26 cellular contexts compared by ENCODE assay signal in the genomic region with DNA sequence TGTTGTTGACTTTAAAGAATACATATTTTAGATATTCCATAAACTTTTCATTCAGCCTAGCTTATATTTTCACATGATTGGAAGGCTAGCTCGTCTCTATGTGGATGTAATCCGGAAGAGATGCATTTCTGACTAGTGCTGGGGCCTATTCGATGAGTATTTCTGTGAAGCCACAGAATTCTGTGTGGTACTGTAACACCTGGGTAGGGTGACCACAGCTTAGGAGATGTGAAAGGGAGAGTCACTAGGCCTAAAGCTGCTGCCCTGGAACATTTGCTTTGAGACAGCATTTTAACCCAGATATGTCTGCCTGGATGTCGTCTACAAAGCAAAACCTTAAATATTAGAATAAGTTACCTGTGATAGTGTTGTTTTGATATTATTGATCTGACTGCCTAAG.
"Had no signal": no experiment of that assay in that cellular context is flagged by ENCODE, and none has a peak within 500 bp of the region (broad histone marks: within the 10 kb centered on the region; RNA-seq: fewer than 3 reads in every experiment).

No MANE protein-coding gene starts in this region.

- H3K4me3 ChIP-seq: left lung, lower lobe of right lung, ovary, right atrium auricular region, right lobe of liver, smooth muscle cell, stomach, thoracic aorta, tibial artery, upper lobe of right lung had no signal

- H3K9me3 Mint-ChIP-seq: immature natural killer cell; natural killer cell treated with Interleukin-12 subunit alpha and Interleukin-12 subunit beta and Interleukin-15 and Interleukin-18, amount 100 ng/mL, for 72 hours; stimulated activated naive B cell treated with anti-CD40 and anti-IgM and Interleukin-4, amounts not matched to agents 10 μg/mL and 1 μg/mL and 100 μg/mL, for 72 hours had no signal

- H3K27ac ChIP-seq: left lung, lower lobe of right lung, ovary, right atrium auricular region, right lobe of liver, stomach, thoracic aorta, tibial artery, upper lobe of right lung had no signal

- DNase-seq: hypothalamus; immature natural killer cell; kidney; left colon; left lung; lower lobe of right lung; mammary epithelial cell; mesenchymal stem cell; naive thymus-derived CD4-positive, alpha-beta T cell; ovary; right lobe of liver; stimulated activated CD4-positive, alpha-beta T cell treated with anti-CD3 and anti-CD28 coated beads, Interleukin-1b, Interleukin-23, amount 100 ng/mL, for 48 hours; stimulated activated CD4-positive, alpha-beta T cell treated with anti-CD3 and anti-CD28 coated beads, Interleukin-2, amount 100 ng/mL, for 48 hours; stimulated activated CD4-positive, alpha-beta T cell treated with anti-CD3 and anti-CD28 coated beads, Interleukin-4, amount 100 ng/mL, for 4 hours; stimulated activated CD8-positive, alpha-beta memory T cell treated with anti-CD3 and anti-CD28 coated beads, Interleukin-4, amount 100 ng/mL, for 48 hours; stimulated activated naive B cell treated with anti-CD40 and anti-IgM and Interleukin-4, amounts not matched to agents 10 μg/mL and 1 μg/mL and 100 μg/mL, for 72 hours; stimulated activated naive CD8-positive, alpha-beta T cell treated with anti-CD3 and anti-CD28 coated beads, Interleukin-15, Interleukin-2, amounts not matched to agents 100 U/mL and 50 U/mL, for 24 hours; stomach; tibial artery; trophoblast cell; upper lobe of right lung had no signal

- H3K36me3 ChIP-seq: ovary had no signal

- H3K4me2 ChIP-seq: smooth muscle cell had no signal

- H3K4me1 ChIP-seq: left lung, lower lobe of right lung, right atrium auricular region, right lobe of liver, tibial artery, upper lobe of right lung had no signal

- H3K27ac Mint-ChIP-seq: immature natural killer cell; naive thymus-derived CD4-positive, alpha-beta T cell; natural killer cell treated with Interleukin-12 subunit alpha and Interleukin-12 subunit beta and Interleukin-15 and Interleukin-18, amount 100 ng/mL, for 72 hours; progenitor cell of endocrine pancreas; stimulated activated naive B cell treated with anti-CD40 and anti-IgM and Interleukin-4, amounts not matched to agents 10 μg/mL and 1 μg/mL and 100 μg/mL, for 72 hours had no signal

- ATAC-seq: left colon; left lung; lower lobe of right lung; naive thymus-derived CD4-positive, alpha-beta T cell; right lobe of liver; stimulated activated naive B cell treated with anti-CD40 and anti-IgM and Interleukin-4, amounts not matched to agents 10 μg/mL and 1 μg/mL and 100 μg/mL, for 72 hours; stimulated activated naive CD8-positive, alpha-beta T cell treated with anti-CD3 and anti-CD28 coated beads, Interleukin-15, Interleukin-2, amounts not matched to agents 100 U/mL and 50 U/mL, for 24 hours; upper lobe of right lung had no signal

- H3K27me3 ChIP-seq: left lung, ovary, right atrium auricular region, right lobe of liver, stomach, tibial artery, upper lobe of right lung had no signal

- H3K4me3 Mint-ChIP-seq: immature natural killer cell; naive thymus-derived CD4-positive, alpha-beta T cell; natural killer cell treated with Interleukin-12 subunit alpha and Interleukin-12 subunit beta and Interleukin-15 and Interleukin-18, amount 100 ng/mL, for 72 hours; stimulated activated naive B cell treated with anti-CD40 and anti-IgM and Interleukin-4, amounts not matched to agents 10 μg/mL and 1 μg/mL and 100 μg/mL, for 72 hours had no signal

- H3K9me3 ChIP-seq: left lung, lower lobe of right lung, ovary, right atrium auricular region, right lobe of liver, stomach, thoracic aorta, tibial artery, upper lobe of right lung had no signal

- H3K4me1 Mint-ChIP-seq: stimulated activated naive B cell treated with anti-CD40 and anti-IgM and Interleukin-4, amounts not matched to agents 10 μg/mL and 1 μg/mL and 100 μg/mL, for 72 hours had no signal
